In the genomic region with DNA sequence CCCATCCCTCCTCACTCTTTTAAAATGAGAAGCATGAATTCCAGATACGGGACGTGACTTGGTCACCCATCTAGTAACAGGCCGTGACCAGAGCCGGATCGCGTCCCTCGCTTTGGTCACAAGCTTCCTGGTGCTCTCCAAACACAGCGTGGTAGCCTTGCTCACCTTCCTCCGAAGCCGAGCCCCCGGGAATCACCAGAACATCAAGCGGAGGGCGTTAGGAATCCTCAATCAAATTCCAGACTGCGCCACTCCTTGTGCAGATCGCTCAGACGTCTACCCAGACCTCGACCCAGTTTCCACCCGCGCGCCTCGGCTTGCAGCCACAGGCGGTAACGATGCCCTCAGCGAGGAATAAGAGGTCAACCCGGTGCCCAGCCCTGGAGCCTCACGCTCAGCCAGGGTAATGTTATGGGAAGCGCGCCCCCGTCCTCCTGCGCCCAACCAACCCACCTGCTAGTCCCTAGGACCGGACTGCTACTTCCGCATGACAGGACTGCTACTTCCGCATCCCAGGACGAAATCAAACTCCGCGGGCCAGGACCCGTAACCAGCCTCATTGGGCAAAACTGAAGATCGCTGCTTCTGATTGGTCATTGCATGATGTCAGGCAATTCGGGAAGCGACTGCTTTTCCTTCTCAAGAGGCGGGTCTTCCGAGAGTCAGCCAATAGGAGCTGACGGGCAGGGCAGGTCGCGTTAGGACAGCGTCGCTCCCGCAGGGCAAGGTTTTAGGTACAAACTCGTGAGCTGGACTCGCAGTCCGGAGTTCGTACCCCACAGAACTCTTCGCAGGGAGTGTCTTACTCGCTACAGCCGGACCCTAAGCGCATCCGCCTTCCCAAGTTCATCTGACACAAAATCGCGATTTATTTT, we compare ENCODE assay signal across 1 cellular context.
TF ChIP-seq lines count a peak whose summit lies in the region.

A gene (minus strand): TSS at position 501 of the 875 bp plus-strand sequence. CDS start 1,212 bp downstream, outside the sequence.

TF ChIP-seq in WTC11, 78 proteins besides CTCF, POLR2A, EP300 and RAD21 (continued from another document):
- TF ChIP-seq, protein P1, sequence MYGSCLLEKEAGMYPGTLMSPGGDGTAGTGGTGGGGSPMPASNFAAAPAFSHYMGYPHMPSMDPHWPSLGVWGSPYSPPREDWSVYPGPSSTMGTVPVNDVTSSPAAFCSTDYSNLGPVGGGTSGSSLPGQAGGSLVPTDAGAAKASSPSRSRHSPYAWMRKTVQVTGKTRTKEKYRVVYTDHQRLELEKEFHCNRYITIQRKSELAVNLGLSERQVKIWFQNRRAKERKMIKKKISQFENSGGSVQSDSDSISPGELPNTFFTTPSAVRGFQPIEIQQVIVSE (CRISPR knock-in tag; IDR thresholded peaks at IDR 0.05; ENCODE audit: borderline replicate concordance), result no peak
- TF ChIP-seq ATF1 (CRISPR knock-in tag; IDR thresholded peaks at IDR 0.05), result no peak
- no peak for TF ChIP-seq ZNF263 (CRISPR knock-in tag; IDR thresholded peaks at IDR 0.05; ENCODE audit: low read depth)
